21 cellular contexts compared by ENCODE assay signal in the genomic region with DNA sequence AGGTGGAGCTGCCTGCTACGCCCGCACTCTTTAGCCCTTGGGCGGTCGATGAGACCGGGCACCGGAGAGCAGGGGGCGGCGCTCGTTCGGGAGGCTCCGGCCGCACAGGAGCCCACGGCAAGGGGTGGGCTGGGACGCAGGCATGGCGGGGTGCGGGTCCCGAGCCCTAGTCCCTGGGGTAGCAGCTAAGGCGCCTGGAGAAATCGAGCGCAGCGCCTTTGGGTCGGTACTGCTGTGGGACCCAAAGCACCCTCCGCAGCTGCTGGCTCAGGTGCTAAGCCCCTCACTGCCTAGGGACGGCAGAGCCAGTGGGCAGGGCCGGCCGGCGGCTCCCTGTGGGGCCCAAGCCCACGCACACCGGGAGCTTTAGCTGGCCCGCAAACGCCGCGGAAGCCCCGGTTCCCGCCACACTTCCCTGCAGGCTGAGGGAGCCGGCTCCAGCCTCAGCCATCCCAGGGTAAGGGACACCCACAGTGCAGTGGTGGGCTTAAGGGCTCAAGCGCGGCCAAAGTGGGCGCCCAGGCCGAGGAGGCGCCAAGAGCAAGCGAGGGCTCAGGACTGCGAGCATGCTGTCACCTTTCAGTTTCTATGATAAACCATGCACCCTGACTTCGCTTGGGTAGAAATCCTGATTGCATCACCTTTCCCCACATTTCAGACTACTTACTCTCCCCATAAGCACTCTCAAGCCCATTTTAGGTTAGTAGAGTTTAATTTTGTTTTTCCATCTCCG. TPM values are rescaled to one million over a fixed set of nuclear protein-coding genes. Genes with fewer than 3 reads are reported as not detected.
DNase-seq lines count a peak whose midpoint lies in the region; ATAC-seq and TF ChIP-seq lines count a peak whose summit lies in the region.
"Had no signal": no experiment of that assay in that cellular context is flagged by ENCODE, and none has a peak within 500 bp of the region (broad histone marks: within the 10 kb centered on the region; RNA-seq: fewer than 3 reads in every experiment).

No MANE protein-coding gene starts in this region.

- H3K36me3 ChIP-seq in CD8-positive, alpha-beta T cell (ENCODE audit: insufficient read depth, low read length): no peaks in the 10 kb centered on the region
- no peaks in the 10 kb centered on the region for H3K36me3 ChIP-seq in mammary epithelial cell (ENCODE audit: insufficient read depth, low read length)
- H3K36me3 ChIP-seq: gastrocnemius medialis, prostate gland, SJSA1 had no signal

- peaks cover under 1% of the 10 kb centered on the region for H3K27me3 Mint-ChIP-seq in T-helper 1 cell treated with Interleukin-12 subunit alpha and Interleukin-12 subunit beta and Interleukin-4 antibody, amounts not matched to agents 30 μg/mL and 1 μg/mL, for 36 hours (ENCODE audit: low read depth)
- H3K27me3 Mint-ChIP-seq in CD8-positive, alpha-beta T cell (ENCODE audit: low read depth): no peaks in the 10 kb centered on the region
- H3K27me3 Mint-ChIP-seq in natural killer cell treated with Interleukin-12 subunit alpha and Interleukin-12 subunit beta and Interleukin-15 and Interleukin-18, amount 100 ng/mL, for 72 hours: no peaks in the 10 kb centered on the region
- H3K27me3 Mint-ChIP-seq in endothelial cell (ENCODE audit: unreplicated experiment): peaks cover 6% of the 10 kb centered on the region
- H3K27me3 Mint-ChIP-seq: type B pancreatic cell had no signal

- H3K27ac Mint-ChIP-seq in T-helper 1 cell treated with Interleukin-12 subunit alpha and Interleukin-12 subunit beta and Interleukin-4 antibody, amounts not matched to agents 30 μg/mL and 1 μg/mL, for 36 hours: peak overlapping the region; percentile 85
- H3K27ac Mint-ChIP-seq in CD8-positive, alpha-beta T cell: peak overlapping the region; percentile 74
- peak overlapping the region; percentile 67 to 72 for H3K27ac Mint-ChIP-seq in natural killer cell treated with Interleukin-12 subunit alpha and Interleukin-12 subunit beta and Interleukin-15 and Interleukin-18, amount 100 ng/mL, for 72 hours
- H3K27ac Mint-ChIP-seq in endothelial cell (ENCODE audit: unreplicated experiment): no peak overlapping the region
- H3K27ac Mint-ChIP-seq: type B pancreatic cell had no signal

- peak overlapping the region; percentile 96 for H3K4me2 ChIP-seq in mammary epithelial cell (ENCODE audit: insufficient read depth, low read depth, low read length)

- peak overlapping the region; percentile 86 for H2AFZ ChIP-seq in mammary epithelial cell (ENCODE audit: low read depth, low read length)

- POLR2A ChIA-PET in CD8-positive, alpha-beta T cell (lab: Charles Lee): interaction anchor here (0.6 to 6.8 kb wide), 4 partner anchors 14 to 581 kb away, joined by 3 to 54 read pairs (median 3); partner anchors contain the start of genes ATXN1 and MYLIP

- H3K9me3 Mint-ChIP-seq in T-helper 1 cell treated with Interleukin-12 subunit alpha and Interleukin-12 subunit beta and Interleukin-4 antibody, amounts not matched to agents 30 μg/mL and 1 μg/mL, for 36 hours: peaks cover 24% of the 10 kb centered on the region
- peaks cover 25% of the 10 kb centered on the region for H3K9me3 Mint-ChIP-seq in CD8-positive, alpha-beta T cell
- H3K9me3 Mint-ChIP-seq in natural killer cell treated with Interleukin-12 subunit alpha and Interleukin-12 subunit beta and Interleukin-15 and Interleukin-18, amount 100 ng/mL, for 72 hours: no peaks in the 10 kb centered on the region
- H3K9me3 Mint-ChIP-seq in endothelial cell (ENCODE audit: unreplicated experiment): no peaks in the 10 kb centered on the region

- dilution Hi-C loops in mammary epithelial cell (cut with HindIII; ENCODE audit: low sequenced_read_pairs): loop anchor here (25.0 kb wide), 1 partner anchor 494 kb away; no protein-coding TSS in a partner anchor

- H3K79me2 ChIP-seq in mammary epithelial cell (ENCODE audit: insufficient read depth, low read length): no peaks in the 10 kb centered on the region

- H3K27me3 ChIP-seq in CD8-positive, alpha-beta T cell (ENCODE audit: insufficient read depth, low read length): no peaks in the 10 kb centered on the region
- H3K27me3 ChIP-seq in mammary epithelial cell (ENCODE audit: insufficient read depth, low read length): no peaks in the 10 kb centered on the region
- H3K27me3 ChIP-seq: gastrocnemius medialis, SJSA1 had no signal

- H3K4me1 ChIP-seq in CD8-positive, alpha-beta T cell (ENCODE audit: insufficient read depth, low read length): peaks cover 17% of the 10 kb centered on the region
- H3K4me1 ChIP-seq in mammary epithelial cell (ENCODE audit: insufficient read depth, low read length): peaks cover 6% of the 10 kb centered on the region
- H3K4me1 ChIP-seq: prostate gland, SJSA1 had no signal

- no peak for ATAC-seq in CD8-positive, alpha-beta T cell
- no peak for ATAC-seq in natural killer cell treated with Interleukin-12 subunit alpha and Interleukin-12 subunit beta and Interleukin-15 and Interleukin-18, amount 100 ng/mL, for 72 hours
- ATAC-seq: gastrocnemius medialis, left lobe of liver, PC-3 had no signal

- BruUV-seq in mammary epithelial cell (replicated peaks; lab: Mats Ljungman, UMichigan): no TSS peak

- TF ChIP-seq CTCF in CD8-positive, alpha-beta T cell (IDR thresholded peaks at IDR 0.05): no peak
- TF ChIP-seq CTCF in mammary epithelial cell (conservative IDR thresholded peaks at IDR 0.05 in 1 of 2, IDR thresholded peaks at IDR 0.05 in 1 of 2; ENCODE audit: extremely low read depth in 1 of 2, insufficient read depth in 1 of 2, low read depth in 1 of 2, low read length in 2 of 2) (no peak), endothelial cell (IDR thresholded peaks at IDR 0.05; ENCODE audit: unreplicated experiment) (no peak)

- H3K27ac ChIP-seq in CD8-positive, alpha-beta T cell (ENCODE audit: low read depth, low read length): no peak overlapping the region
- H3K27ac ChIP-seq in mammary epithelial cell (ENCODE audit: insufficient read depth, low read depth, low read length): no peak overlapping the region
- H3K27ac ChIP-seq: 22Rv1, C4-2B, epithelial cell of prostate, gastrocnemius medialis, SJSA1 had no signal

- peaks cover 12% of the 10 kb centered on the region for H3K36me3 Mint-ChIP-seq in T-helper 1 cell treated with Interleukin-12 subunit alpha and Interleukin-12 subunit beta and Interleukin-4 antibody, amounts not matched to agents 30 μg/mL and 1 μg/mL, for 36 hours (ENCODE audit: low read depth)
- peaks cover 8% of the 10 kb centered on the region for H3K36me3 Mint-ChIP-seq in CD8-positive, alpha-beta T cell
- peaks cover 16% of the 10 kb centered on the region for H3K36me3 Mint-ChIP-seq in natural killer cell treated with Interleukin-12 subunit alpha and Interleukin-12 subunit beta and Interleukin-15 and Interleukin-18, amount 100 ng/mL, for 72 hours
- H3K36me3 Mint-ChIP-seq in endothelial cell (ENCODE audit: low read depth, unreplicated experiment): peaks cover 4% of the 10 kb centered on the region
- H3K36me3 Mint-ChIP-seq: type B pancreatic cell had no signal

- 36% methylated on average over 17 of the region's 45 CpGs for WGBS in mammary epithelial cell (ENCODE audit: low coverage, missing lambda C conversion rate)

- intact Hi-C loops in CD8-positive, alpha-beta T cell (cut with DNase I, micrococcal nuclease): loop anchor here (1.0 to 5.0 kb wide), 2 partner anchors 53 to 141 kb away; no protein-coding TSS in a partner anchor
- intact Hi-C loops in mammary epithelial cell (cut with micrococcal nuclease): no loop called here

- no peaks in the 10 kb centered on the region for H4K20me1 ChIP-seq in mammary epithelial cell (ENCODE audit: insufficient read depth, low read length)

- CTCF ChIA-PET in CD8-positive, alpha-beta T cell (lab: Charles Lee): interaction anchor here (1.0 to 5.9 kb wide), 10 partner anchors 9 to 498 kb away, joined by 3 to 80 read pairs (median 5); partner anchors contain the start of gene MYLIP
- CTCF ChIA-PET in mammary epithelial cell (lab: Charles Lee; ENCODE audit: low non-redundant PET): interaction anchor here (0.5 kb wide), 1 partner anchor 44 kb away, joined by 6 read pairs; no protein-coding TSS in a partner anchor

- DNase-seq in T-helper 1 cell: no peak
- DNase-seq in CD8-positive, alpha-beta T cell: no peak
- DNase-seq in mammary epithelial cell: no peak
- no peak for DNase-seq in natural killer cell treated with Interleukin-12 subunit alpha and Interleukin-12 subunit beta and Interleukin-15 and Interleukin-18, amount 100 ng/mL, for 72 hours (ENCODE audit: low spot score)
- DNase-seq in endothelial cell (ENCODE audit: low spot score): no peak
- no peak for DNase-seq in NCI-H1436 (lab: John Stamatoyannopoulos, UW)
- no peak for DNase-seq in NCI-H2107 (lab: John Stamatoyannopoulos, UW)
- DNase-seq: cortex of kidney, EL, gastrocnemius medialis, NCI-H1105, NCI-H526, PC-3 had no signal

- no peak overlapping the region for H3K4me3 ChIP-seq in CD8-positive, alpha-beta T cell (ENCODE audit: low read depth, low read length)
- H3K4me3 ChIP-seq in mammary epithelial cell (replicated peaks in 1 of 3; ENCODE audit: insufficient read depth in 1 of 3, low read depth in 2 of 3, low read length in 3 of 3): peak overlapping the region; percentile 21 to 46 (median 41)
- H3K4me3 ChIP-seq: gastrocnemius medialis, prostate gland, SJSA1 had no signal

- H3K4me3 Mint-ChIP-seq in T-helper 1 cell treated with Interleukin-12 subunit alpha and Interleukin-12 subunit beta and Interleukin-4 antibody, amounts not matched to agents 30 μg/mL and 1 μg/mL, for 36 hours: peak overlapping the region; percentile 48
- no peak overlapping the region for H3K4me3 Mint-ChIP-seq in CD8-positive, alpha-beta T cell
- H3K4me3 Mint-ChIP-seq in natural killer cell treated with Interleukin-12 subunit alpha and Interleukin-12 subunit beta and Interleukin-15 and Interleukin-18, amount 100 ng/mL, for 72 hours: peak overlapping the region; percentile 66
- H3K4me3 Mint-ChIP-seq in endothelial cell (ENCODE audit: unreplicated experiment): no peak overlapping the region
- H3K4me3 Mint-ChIP-seq: type B pancreatic cell had no signal

- peaks cover 27% of the 10 kb centered on the region for H3K4me1 Mint-ChIP-seq in T-helper 1 cell treated with Interleukin-12 subunit alpha and Interleukin-12 subunit beta and Interleukin-4 antibody, amounts not matched to agents 30 μg/mL and 1 μg/mL, for 36 hours (ENCODE audit: low read depth)
- H3K4me1 Mint-ChIP-seq in CD8-positive, alpha-beta T cell (ENCODE audit: low read depth): peaks cover 35% of the 10 kb centered on the region
- H3K4me1 Mint-ChIP-seq in natural killer cell treated with Interleukin-12 subunit alpha and Interleukin-12 subunit beta and Interleukin-15 and Interleukin-18, amount 100 ng/mL, for 72 hours (ENCODE audit: low read depth in 2 of 2): peaks cover 32 to 36% of the 10 kb centered on the region in 2 donors
- H3K4me1 Mint-ChIP-seq in endothelial cell (ENCODE audit: unreplicated experiment): no peaks in the 10 kb centered on the region

- in situ Hi-C loops in mammary epithelial cell (cut with MboI; ENCODE audit: low sequenced_read_pairs in 2 of 2): loop anchor here in 1 of 2 donors (10.0 kb wide), 1 partner anchor 486 kb away; no protein-coding TSS in a partner anchor

- peaks cover 6% of the 10 kb centered on the region for H3K9me3 ChIP-seq in CD8-positive, alpha-beta T cell (ENCODE audit: low read length)
- no peaks in the 10 kb centered on the region for H3K9me3 ChIP-seq in mammary epithelial cell (replicated peaks; ENCODE audit: insufficient read depth, low read length)
- H3K9me3 ChIP-seq: gastrocnemius medialis, prostate gland, SJSA1 had no signal

- H3K9ac ChIP-seq in mammary epithelial cell (ENCODE audit: insufficient read depth, low read length): no peak overlapping the region

RNA-seq across cellular contexts. Expression of gene MYLIP, which starts 52.0 kb away (rescaled TPM):
- total RNA-seq in CD8-positive, alpha-beta T cell: 100 to 1,000 TPM; 225 to 231 TPM
- total RNA-seq in mammary epithelial cell: 1 to 10 TPM; 3.7 to 5.0 TPM
- polyA plus RNA-seq in mammary epithelial cell: 1.4 TPM
- polyA minus RNA-seq in mammary epithelial cell: 5.8 TPM
- 10 to 100 TPM; 12.2 to 18.1 TPM for total RNA-seq in natural killer cell treated with Interleukin-12 subunit alpha and Interleukin-12 subunit beta and Interleukin-15 and Interleukin-18, amount 100 ng/mL, for 72 hours
- 30.1 TPM for total RNA-seq in endothelial cell (ENCODE audit: unreplicated experiment)

RNA-seq across cellular contexts. Expression of gene GMPR, which starts 57.5 kb away (rescaled TPM):
- total RNA-seq in CD8-positive, alpha-beta T cell: under 1 TPM; 0.41 to 0.86 TPM
- under 1 TPM; 0.45 to 0.83 TPM for total RNA-seq in mammary epithelial cell
- polyA plus RNA-seq in mammary epithelial cell: 3.2 TPM
- 15.0 TPM for polyA minus RNA-seq in mammary epithelial cell
- total RNA-seq in natural killer cell treated with Interleukin-12 subunit alpha and Interleukin-12 subunit beta and Interleukin-15 and Interleukin-18, amount 100 ng/mL, for 72 hours: 1 to 10 TPM in 1 of 2 donors, under 1 TPM in 1; 0.31 to 3.9 TPM
- total RNA-seq in endothelial cell (ENCODE audit: unreplicated experiment): 1.8 TPM

Comparison
In these comparisons a context has a peak if more than half of its experiments do, and no peak if none do; other contexts are left out.
1. H3K4me3 Mint-ChIP-seq: peak in T-helper 1 cell treated with Interleukin-12 subunit alpha and Interleukin-12 subunit beta and Interleukin-4 antibody, amounts not matched to agents 30 μg/mL and 1 μg/mL, for 36 hours (single experiment) and natural killer cell treated with Interleukin-12 subunit alpha and Interleukin-12 subunit beta and Interleukin-15 and Interleukin-18, amount 100 ng/mL, for 72 hours (single experiment); none in CD8-positive, alpha-beta T cell (single experiment) and endothelial cell (single experiment).